In the genomic region with DNA sequence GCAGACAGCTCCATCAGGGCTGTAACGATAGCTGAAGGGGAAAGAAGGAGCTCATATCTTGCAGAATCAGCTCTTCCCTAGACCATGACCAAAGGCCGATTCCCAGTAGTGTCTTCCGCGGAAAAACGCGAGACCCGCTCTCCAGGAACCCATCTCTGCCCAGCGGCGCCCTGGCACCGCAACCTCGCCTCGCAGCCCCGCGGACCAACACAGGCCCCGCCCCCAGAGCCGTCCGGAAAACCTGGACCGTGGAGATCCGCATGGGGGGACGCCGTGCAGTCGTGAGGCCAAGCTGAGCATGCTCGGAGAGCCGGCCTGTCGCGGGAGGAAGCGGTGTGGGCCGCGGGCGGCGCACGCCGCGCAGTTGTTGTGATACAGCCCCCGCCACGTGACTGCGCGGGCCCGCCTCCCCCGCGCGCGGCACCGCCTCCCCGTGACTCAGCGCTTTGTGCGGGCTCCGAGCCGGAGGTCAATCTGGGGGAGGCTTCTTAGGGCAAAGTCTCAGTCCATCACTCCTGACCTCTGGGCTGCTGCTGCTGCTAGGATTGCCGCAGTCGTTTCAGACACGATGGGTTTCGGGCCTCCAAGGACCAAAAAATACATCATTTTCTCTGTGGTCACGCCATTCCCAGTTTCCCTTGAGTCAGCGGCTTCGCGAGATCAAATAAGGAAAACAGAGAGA, we compare ENCODE assay signal across 1 cellular context.
TF ChIP-seq lines count a peak whose summit lies in the region.

No MANE protein-coding gene starts in this region.

TF ChIP-seq in K562, 482 proteins besides CTCF, POLR2A, EP300 and RAD21 (continued from another document and continues in another):
- TF ChIP-seq, protein P1, sequence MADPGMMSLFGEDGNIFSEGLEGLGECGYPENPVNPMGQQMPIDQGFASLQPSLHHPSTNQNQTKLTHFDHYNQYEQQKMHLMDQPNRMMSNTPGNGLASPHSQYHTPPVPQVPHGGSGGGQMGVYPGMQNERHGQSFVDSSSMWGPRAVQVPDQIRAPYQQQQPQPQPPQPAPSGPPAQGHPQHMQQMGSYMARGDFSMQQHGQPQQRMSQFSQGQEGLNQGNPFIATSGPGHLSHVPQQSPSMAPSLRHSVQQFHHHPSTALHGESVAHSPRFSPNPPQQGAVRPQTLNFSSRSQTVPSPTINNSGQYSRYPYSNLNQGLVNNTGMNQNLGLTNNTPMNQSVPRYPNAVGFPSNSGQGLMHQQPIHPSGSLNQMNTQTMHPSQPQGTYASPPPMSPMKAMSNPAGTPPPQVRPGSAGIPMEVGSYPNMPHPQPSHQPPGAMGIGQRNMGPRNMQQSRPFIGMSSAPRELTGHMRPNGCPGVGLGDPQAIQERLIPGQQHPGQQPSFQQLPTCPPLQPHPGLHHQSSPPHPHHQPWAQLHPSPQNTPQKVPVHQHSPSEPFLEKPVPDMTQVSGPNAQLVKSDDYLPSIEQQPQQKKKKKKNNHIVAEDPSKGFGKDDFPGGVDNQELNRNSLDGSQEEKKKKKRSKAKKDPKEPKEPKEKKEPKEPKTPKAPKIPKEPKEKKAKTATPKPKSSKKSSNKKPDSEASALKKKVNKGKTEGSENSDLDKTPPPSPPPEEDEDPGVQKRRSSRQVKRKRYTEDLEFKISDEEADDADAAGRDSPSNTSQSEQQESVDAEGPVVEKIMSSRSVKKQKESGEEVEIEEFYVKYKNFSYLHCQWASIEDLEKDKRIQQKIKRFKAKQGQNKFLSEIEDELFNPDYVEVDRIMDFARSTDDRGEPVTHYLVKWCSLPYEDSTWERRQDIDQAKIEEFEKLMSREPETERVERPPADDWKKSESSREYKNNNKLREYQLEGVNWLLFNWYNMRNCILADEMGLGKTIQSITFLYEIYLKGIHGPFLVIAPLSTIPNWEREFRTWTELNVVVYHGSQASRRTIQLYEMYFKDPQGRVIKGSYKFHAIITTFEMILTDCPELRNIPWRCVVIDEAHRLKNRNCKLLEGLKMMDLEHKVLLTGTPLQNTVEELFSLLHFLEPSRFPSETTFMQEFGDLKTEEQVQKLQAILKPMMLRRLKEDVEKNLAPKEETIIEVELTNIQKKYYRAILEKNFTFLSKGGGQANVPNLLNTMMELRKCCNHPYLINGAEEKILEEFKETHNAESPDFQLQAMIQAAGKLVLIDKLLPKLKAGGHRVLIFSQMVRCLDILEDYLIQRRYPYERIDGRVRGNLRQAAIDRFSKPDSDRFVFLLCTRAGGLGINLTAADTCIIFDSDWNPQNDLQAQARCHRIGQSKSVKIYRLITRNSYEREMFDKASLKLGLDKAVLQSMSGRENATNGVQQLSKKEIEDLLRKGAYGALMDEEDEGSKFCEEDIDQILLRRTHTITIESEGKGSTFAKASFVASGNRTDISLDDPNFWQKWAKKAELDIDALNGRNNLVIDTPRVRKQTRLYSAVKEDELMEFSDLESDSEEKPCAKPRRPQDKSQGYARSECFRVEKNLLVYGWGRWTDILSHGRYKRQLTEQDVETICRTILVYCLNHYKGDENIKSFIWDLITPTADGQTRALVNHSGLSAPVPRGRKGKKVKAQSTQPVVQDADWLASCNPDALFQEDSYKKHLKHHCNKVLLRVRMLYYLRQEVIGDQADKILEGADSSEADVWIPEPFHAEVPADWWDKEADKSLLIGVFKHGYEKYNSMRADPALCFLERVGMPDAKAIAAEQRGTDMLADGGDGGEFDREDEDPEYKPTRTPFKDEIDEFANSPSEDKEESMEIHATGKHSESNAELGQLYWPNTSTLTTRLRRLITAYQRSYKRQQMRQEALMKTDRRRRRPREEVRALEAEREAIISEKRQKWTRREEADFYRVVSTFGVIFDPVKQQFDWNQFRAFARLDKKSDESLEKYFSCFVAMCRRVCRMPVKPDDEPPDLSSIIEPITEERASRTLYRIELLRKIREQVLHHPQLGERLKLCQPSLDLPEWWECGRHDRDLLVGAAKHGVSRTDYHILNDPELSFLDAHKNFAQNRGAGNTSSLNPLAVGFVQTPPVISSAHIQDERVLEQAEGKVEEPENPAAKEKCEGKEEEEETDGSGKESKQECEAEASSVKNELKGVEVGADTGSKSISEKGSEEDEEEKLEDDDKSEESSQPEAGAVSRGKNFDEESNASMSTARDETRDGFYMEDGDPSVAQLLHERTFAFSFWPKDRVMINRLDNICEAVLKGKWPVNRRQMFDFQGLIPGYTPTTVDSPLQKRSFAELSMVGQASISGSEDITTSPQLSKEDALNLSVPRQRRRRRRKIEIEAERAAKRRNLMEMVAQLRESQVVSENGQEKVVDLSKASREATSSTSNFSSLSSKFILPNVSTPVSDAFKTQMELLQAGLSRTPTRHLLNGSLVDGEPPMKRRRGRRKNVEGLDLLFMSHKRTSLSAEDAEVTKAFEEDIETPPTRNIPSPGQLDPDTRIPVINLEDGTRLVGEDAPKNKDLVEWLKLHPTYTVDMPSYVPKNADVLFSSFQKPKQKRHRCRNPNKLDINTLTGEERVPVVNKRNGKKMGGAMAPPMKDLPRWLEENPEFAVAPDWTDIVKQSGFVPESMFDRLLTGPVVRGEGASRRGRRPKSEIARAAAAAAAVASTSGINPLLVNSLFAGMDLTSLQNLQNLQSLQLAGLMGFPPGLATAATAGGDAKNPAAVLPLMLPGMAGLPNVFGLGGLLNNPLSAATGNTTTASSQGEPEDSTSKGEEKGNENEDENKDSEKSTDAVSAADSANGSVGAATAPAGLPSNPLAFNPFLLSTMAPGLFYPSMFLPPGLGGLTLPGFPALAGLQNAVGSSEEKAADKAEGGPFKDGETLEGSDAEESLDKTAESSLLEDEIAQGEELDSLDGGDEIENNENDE (IDR thresholded peaks at IDR 0.05; ENCODE audit: low read depth, low read length): no peak
- TF ChIP-seq ZNF282 (CRISPR knock-in tag; IDR thresholded peaks at IDR 0.05): no peak
- peak; percentile 86 for TF ChIP-seq CBX1 (IDR thresholded peaks at IDR 0.05; ENCODE audit: low read depth)
- peak; percentile 10; the same call in 1 of the 2 replicates for TF ChIP-seq KDM2B (CRISPR knock-in tag; IDR thresholded peaks at IDR 0.05)
- peak; percentile 76; the same call in 1 of the 2 replicates for TF ChIP-seq SPI1 (IDR thresholded peaks at IDR 0.05; ENCODE audit: borderline replicate concordance, low read depth, low read length)
- 0 out of 2 replicates have a peak, but pooled peaks have one; percentile 40 for TF ChIP-seq REST (CRISPR knock-in tag; IDR thresholded peaks at IDR 0.05; ENCODE audit: low read depth)
- TF ChIP-seq ASH1L (IDR thresholded peaks at IDR 0.05; ENCODE audit: borderline replicate concordance, low read depth, partially characterized antibody): no peak
- peak; percentile 72 for TF ChIP-seq ARID1B (IDR thresholded peaks at IDR 0.05)
- no peak for TF ChIP-seq ATF6 (CRISPR knock-in tag; IDR thresholded peaks at IDR 0.05)
- TF ChIP-seq GATA2 (CRISPR knock-in tag; IDR thresholded peaks at IDR 0.05): no peak
- no peak for TF ChIP-seq ZNF263 (CRISPR knock-in tag; IDR thresholded peaks at IDR 0.05; ENCODE audit: borderline replicate concordance)
- TF ChIP-seq SAFB2 (IDR thresholded peaks at IDR 0.05; ENCODE audit: borderline replicate concordance, low read depth, low read length, severe bottlenecking): no peak
- no peak for TF ChIP-seq NR2F6 (CRISPR knock-in tag; IDR thresholded peaks at IDR 0.05)
- peak; percentile 90; the same call in 1 of the 2 replicates for TF ChIP-seq ZBTB1 (CRISPR knock-in tag; IDR thresholded peaks at IDR 0.05; ENCODE audit: borderline replicate concordance, low read depth)
- no peak for TF ChIP-seq HMBOX1 (IDR thresholded peaks at IDR 0.05)
- TF ChIP-seq NCOA4 (IDR thresholded peaks at IDR 0.05; ENCODE audit: partially characterized antibody): no peak
- TF ChIP-seq ADNP (tag; IDR thresholded peaks at IDR 0.05): no peak
- TF ChIP-seq ZNF77 (CRISPR knock-in tag; IDR thresholded peaks at IDR 0.05): no peak
- TF ChIP-seq MEF2A (IDR thresholded peaks at IDR 0.05; ENCODE audit: control insufficient read depth, low read depth, low read length): no peak
- TF ChIP-seq STAT5B (CRISPR knock-in tag; IDR thresholded peaks at IDR 0.05): no peak
- peak; percentile 69 for TF ChIP-seq CBFA2T3 (IDR thresholded peaks at IDR 0.05)
- no peak for TF ChIP-seq NFIX (CRISPR knock-in tag; IDR thresholded peaks at IDR 0.05; ENCODE audit: low read depth)
- no peak for TF ChIP-seq ZNF436 (CRISPR knock-in tag; IDR thresholded peaks at IDR 0.05)
- TF ChIP-seq, protein P2, sequence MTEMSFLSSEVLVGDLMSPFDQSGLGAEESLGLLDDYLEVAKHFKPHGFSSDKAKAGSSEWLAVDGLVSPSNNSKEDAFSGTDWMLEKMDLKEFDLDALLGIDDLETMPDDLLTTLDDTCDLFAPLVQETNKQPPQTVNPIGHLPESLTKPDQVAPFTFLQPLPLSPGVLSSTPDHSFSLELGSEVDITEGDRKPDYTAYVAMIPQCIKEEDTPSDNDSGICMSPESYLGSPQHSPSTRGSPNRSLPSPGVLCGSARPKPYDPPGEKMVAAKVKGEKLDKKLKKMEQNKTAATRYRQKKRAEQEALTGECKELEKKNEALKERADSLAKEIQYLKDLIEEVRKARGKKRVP (CRISPR knock-in tag; IDR thresholded peaks at IDR 0.05): no peak
- TF ChIP-seq KAT8 (IDR thresholded peaks at IDR 0.05; ENCODE audit: low read depth): no peak
- TF ChIP-seq ARID3A (IDR thresholded peaks at IDR 0.05; ENCODE audit: borderline replicate concordance, low read depth, low read length): no peak
